ENCODE assay signal across 9 cellular contexts in genomic region chr1:16139473-16139962, GRCh38. TPM values are rescaled to one million over a fixed set of nuclear protein-coding genes. Genes with fewer than 3 reads are reported as not detected.
A peak's percentile ranks its signal among the peaks of the same experiment; 100 is the strongest.
DNase-seq lines count a peak whose midpoint lies in the region; ATAC-seq lines count a peak whose summit lies in the region.
"Had no signal": no experiment of that assay in that cellular context is flagged by ENCODE, and none has a peak within 500 bp of the region (broad histone marks: within the 10 kb centered on the region; RNA-seq: fewer than 3 reads in every experiment).

No MANE protein-coding gene starts in this region.

- H3K9me3 Mint-ChIP-seq in activated CD4-positive, alpha-beta memory T cell treated with anti-CD3 and anti-CD28 coated beads for 36 hours = no peaks in the 10 kb centered on the region
- no peaks in the 10 kb centered on the region for H3K9me3 Mint-ChIP-seq in activated CD4-positive, alpha-beta memory T cell treated with anti-CD3 and anti-CD28 coated beads, Interleukin-2, amount 10 ng/mL, durations not matched to agents 7 days and 5 days

- POLR2A ChIA-PET in activated CD4-positive, alpha-beta memory T cell treated with anti-CD3 and anti-CD28 coated beads for 36 hours (lab: Charles Lee) = no interaction called here
- POLR2A ChIA-PET in activated CD4-positive, alpha-beta memory T cell treated with anti-CD3 and anti-CD28 coated beads, Interleukin-2, amount 10 ng/mL, durations not matched to agents 7 days and 5 days (lab: Charles Lee) = no interaction called here

- DNase-seq in activated CD4-positive, alpha-beta memory T cell treated with anti-CD3 and anti-CD28 coated beads for 36 hours = peak; percentile 31
- DNase-seq in activated CD4-positive, alpha-beta memory T cell treated with anti-CD3 and anti-CD28 coated beads, Interleukin-2, amount 10 ng/mL, durations not matched to agents 7 days and 5 days = no peak
- DNase-seq in SW480 (ENCODE audit: low spot score) = peak; percentile 87
- DNase-seq in fibroblast of peridontal ligament (ENCODE audit: extremely low read depth) = peak; percentile 80
- peak; percentile 83 for DNase-seq in stromal cell of bone marrow (ENCODE audit: low read depth)
- DNase-seq in D341Med (ENCODE audit: low spot score) = no peak
- DNase-seq in activated CD4-positive, alpha-beta T cell treated with anti-CD3 and anti-CD28 coated beads, Interleukin-2, amount 50 U/mL, for 4 hours = no peak

- CTCF ChIA-PET in activated CD4-positive, alpha-beta memory T cell treated with anti-CD3 and anti-CD28 coated beads for 36 hours (lab: Charles Lee) = no interaction called here
- CTCF ChIA-PET in activated CD4-positive, alpha-beta memory T cell treated with anti-CD3 and anti-CD28 coated beads, Interleukin-2, amount 10 ng/mL, durations not matched to agents 7 days and 5 days (lab: Charles Lee) = interaction anchor here (1.4 kb wide), 1 partner anchor 60 kb away, joined by 3 read pairs; no protein-coding TSS in a partner anchor

- H3K27ac Mint-ChIP-seq in activated CD4-positive, alpha-beta memory T cell treated with anti-CD3 and anti-CD28 coated beads for 36 hours = no peak overlapping the region
- no peak overlapping the region for H3K27ac Mint-ChIP-seq in activated CD4-positive, alpha-beta memory T cell treated with anti-CD3 and anti-CD28 coated beads, Interleukin-2, amount 10 ng/mL, durations not matched to agents 7 days and 5 days

- H3K27me3 Mint-ChIP-seq in activated CD4-positive, alpha-beta memory T cell treated with anti-CD3 and anti-CD28 coated beads for 36 hours = no peaks in the 10 kb centered on the region
- H3K27me3 Mint-ChIP-seq in activated CD4-positive, alpha-beta memory T cell treated with anti-CD3 and anti-CD28 coated beads, Interleukin-2, amount 10 ng/mL, durations not matched to agents 7 days and 5 days = no peaks in the 10 kb centered on the region

- no peaks in the 10 kb centered on the region for H3K36me3 Mint-ChIP-seq in activated CD4-positive, alpha-beta memory T cell treated with anti-CD3 and anti-CD28 coated beads for 36 hours
- H3K36me3 Mint-ChIP-seq in activated CD4-positive, alpha-beta memory T cell treated with anti-CD3 and anti-CD28 coated beads, Interleukin-2, amount 10 ng/mL, durations not matched to agents 7 days and 5 days (ENCODE audit: low read depth) = no peaks in the 10 kb centered on the region

- no peak for ATAC-seq in HG03139 (IDR thresholded peaks at IDR 0.05; ENCODE audit: unreplicated experiment)
- ATAC-seq: sciatic nerve had no signal

- intact Hi-C loops in activated CD4-positive, alpha-beta memory T cell treated with anti-CD3 and anti-CD28 coated beads for 36 hours (cut with micrococcal nuclease) = no loop called here

- H3K4me3 Mint-ChIP-seq in activated CD4-positive, alpha-beta memory T cell treated with anti-CD3 and anti-CD28 coated beads for 36 hours = no peak overlapping the region
- no peak overlapping the region for H3K4me3 Mint-ChIP-seq in activated CD4-positive, alpha-beta memory T cell treated with anti-CD3 and anti-CD28 coated beads, Interleukin-2, amount 10 ng/mL, durations not matched to agents 7 days and 5 days

- peaks cover 10% of the 10 kb centered on the region for H3K4me1 Mint-ChIP-seq in activated CD4-positive, alpha-beta memory T cell treated with anti-CD3 and anti-CD28 coated beads for 36 hours (ENCODE audit: low read depth)
- peaks cover 3% of the 10 kb centered on the region for H3K4me1 Mint-ChIP-seq in activated CD4-positive, alpha-beta memory T cell treated with anti-CD3 and anti-CD28 coated beads, Interleukin-2, amount 10 ng/mL, durations not matched to agents 7 days and 5 days

RNA-seq across cellular contexts. Expression of gene EPHA2, which starts 16.4 kb away (rescaled TPM):
- total RNA-seq in activated CD4-positive, alpha-beta memory T cell treated with anti-CD3 and anti-CD28 coated beads for 36 hours = under 1 TPM; 0.22 to 0.33 TPM
- total RNA-seq in activated CD4-positive, alpha-beta memory T cell treated with anti-CD3 and anti-CD28 coated beads, Interleukin-2, amount 10 ng/mL, durations not matched to agents 7 days and 5 days = not detected

Comparison
In these comparisons a context has a peak if more than half of its experiments do, and no peak if none do; other contexts are left out.
1. DNase-seq: peak in activated CD4-positive, alpha-beta memory T cell treated with anti-CD3 and anti-CD28 coated beads for 36 hours (single experiment), SW480 (single experiment), fibroblast of peridontal ligament (single experiment) and stromal cell of bone marrow (single experiment); none in activated CD4-positive, alpha-beta memory T cell treated with anti-CD3 and anti-CD28 coated beads, Interleukin-2, amount 10 ng/mL, durations not matched to agents 7 days and 5 days (single experiment), D341Med (single experiment) and activated CD4-positive, alpha-beta T cell treated with anti-CD3 and anti-CD28 coated beads, Interleukin-2, amount 50 U/mL, for 4 hours (0 of 2).